ENCODE assay signal across 8 cellular contexts in the genomic region with DNA sequence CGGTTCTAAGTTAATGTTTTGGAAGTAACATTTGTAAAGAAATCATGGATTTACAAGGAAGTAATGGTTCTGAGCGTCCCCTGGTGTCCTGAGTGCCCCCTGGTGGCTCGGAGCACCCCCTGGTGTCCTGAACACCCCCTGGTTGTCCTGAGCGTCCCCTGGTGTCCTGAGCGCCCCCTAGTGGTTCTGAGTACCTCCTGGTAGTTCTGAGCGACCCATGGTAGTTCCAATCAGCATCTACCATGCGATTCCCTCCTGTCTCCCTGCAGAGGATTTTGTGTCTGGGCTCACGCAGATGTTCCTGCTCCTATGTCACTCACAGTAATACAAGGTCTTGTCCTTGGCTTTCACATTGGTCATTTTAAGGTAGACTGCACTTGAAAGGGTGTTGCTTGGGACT.
DNase-seq lines count a peak whose midpoint lies in the region; ATAC-seq, FAIRE-seq and TF ChIP-seq lines count a peak whose summit lies in the region.
"Had no signal": no experiment of that assay in that cellular context is flagged by ENCODE, and none has a peak within 500 bp of the region (broad histone marks: within the 10 kb centered on the region; RNA-seq: fewer than 3 reads in every experiment).

No MANE protein-coding gene starts in this region.

- no peaks in the 10 kb centered on the region for H3K36me3 Mint-ChIP-seq in T-helper 17 cell (ENCODE audit: low read depth)
- H3K36me3 Mint-ChIP-seq in stimulated activated memory B cell treated with anti-CD40 and anti-IgM and Interleukin-4, amounts not matched to agents 10 μg/mL and 1 μg/mL and 100 μg/mL, for 72 hours: no peaks in the 10 kb centered on the region

- H3K27ac ChIP-seq in HUES48 (ENCODE audit: low read depth, low read length) (no peak overlapping the region), H1 (ENCODE audit: low read depth, low read length) (no peak overlapping the region)

- H3K9me3 ChIP-seq in HUES48 (ENCODE audit: control insufficient read depth, insufficient read depth, low read length): peaks cover 88% of the 10 kb centered on the region
- no peaks in the 10 kb centered on the region for H3K9me3 ChIP-seq in T-helper 17 cell (ENCODE audit: control insufficient read depth, low read length, poor library complexity, severe bottlenecking)
- peaks cover 57 to 63% of the 10 kb centered on the region in 2 experiments for H3K9me3 ChIP-seq in H1 (ENCODE audit: insufficient read depth in 2 of 2, low read depth in 1 of 2, low read length in 1 of 2)

- H3K23ac ChIP-seq in H1 (ENCODE audit: insufficient read length): no peak overlapping the region

- H3K4me1 ChIP-seq in HUES48 (ENCODE audit: control insufficient read depth, insufficient read depth, low read length) (no peaks in the 10 kb centered on the region), H1 (replicated peaks in 1 of 4; ENCODE audit: control insufficient read depth in 3 of 4, insufficient read depth in 4 of 4, low read length in 3 of 4) (no peaks in the 10 kb centered on the region)

- H3K27me3 ChIP-seq in HUES48 (ENCODE audit: control insufficient read depth, insufficient read depth, low read length) (no peaks in the 10 kb centered on the region), H1 (replicated peaks in 1 of 4; ENCODE audit: control insufficient read depth in 3 of 4, extremely low read depth in 1 of 4, insufficient read depth in 3 of 4, low read length in 3 of 4) (no peaks in the 10 kb centered on the region)

- H4K91ac ChIP-seq in H1 (replicated peaks; ENCODE audit: insufficient read length, low read length): no peak overlapping the region

- no peak for TF ChIP-seq POLR2A in H1 (IDR thresholded peaks at IDR 0.05; ENCODE audit: control extremely low read depth in 1 of 2, low read depth in 2 of 2, low read length in 2 of 2)

- no peak overlapping the region for H3K4me2 ChIP-seq in H1 (ENCODE audit: insufficient read depth in 1 of 2, low read depth in 2 of 2, low read length in 2 of 2)

- H4K5ac ChIP-seq in H1 (ENCODE audit: insufficient read length, low read depth, low read length): no peak overlapping the region

- no peaks in the 10 kb centered on the region for H3K79me2 ChIP-seq in H1 (ENCODE audit: control insufficient read depth in 1 of 2, insufficient read depth in 2 of 2, low read length in 2 of 2)

- 69% methylated on average over 8 of the region's 8 CpGs; no CpG with 5 or more reads in 1 of the 2 experiments for WGBS in H1 (ENCODE audit: extremely low coverage in 1 of 2, insufficient coverage in 1 of 2, insufficient read length in 1 of 2, insufficient replicate concordance in 2 of 2, low coverage in 1 of 2, low lambda C conversion rate in 2 of 2, missing lambda C conversion rate in 1 of 2), 2 experiments

- no peaks in the 10 kb centered on the region for H3K79me1 ChIP-seq in H1 (ENCODE audit: low read depth, low read length)

- POLR2A ChIA-PET in H1 (lab: Charles Lee; ENCODE audit: partially characterized antibody): no interaction called here

- CTCF ChIA-PET in H1 (lab: Charles Lee; ENCODE audit: partially characterized antibody): interaction anchor here (1.1 kb wide), 1 partner anchor 201 kb away, joined by 3 read pairs; no protein-coding TSS in a partner anchor

- no peak for TF ChIP-seq EP300 in H1 (IDR thresholded peaks at IDR 0.05; ENCODE audit: borderline replicate concordance in 1 of 2, low read depth in 2 of 2, low read length in 2 of 2)

- no peak overlapping the region for H2AK5ac ChIP-seq in H1 (ENCODE audit: low read depth, low read length)

- H3K36me3 ChIP-seq in HUES48 (ENCODE audit: control insufficient read depth, insufficient read depth, low read length) (no peaks in the 10 kb centered on the region), H1 (ENCODE audit: control insufficient read depth in 2 of 4, insufficient read depth in 4 of 4, low read length in 3 of 4) (no peaks in the 10 kb centered on the region)

- no peaks in the 10 kb centered on the region for H4K20me1 ChIP-seq in H1 (replicated peaks in 1 of 2; ENCODE audit: control insufficient read depth in 1 of 2, insufficient read depth in 2 of 2, low read length in 2 of 2)

- peak overlapping the region; percentile 2; the same call in 1 of the 2 replicates for H3K4me3 ChIP-seq in HUES48 (ENCODE audit: low read depth, low read length)
- no peak overlapping the region for H3K4me3 ChIP-seq in H1 (ENCODE audit: extremely low read depth in 1 of 4, insufficient read depth in 2 of 4, low read depth in 3 of 4, low read length in 4 of 4)

- H3K9ac ChIP-seq in HUES48 (ENCODE audit: low read depth, low read length): no peak overlapping the region
- H3K9ac ChIP-seq in H1 (replicated peaks in 1 of 4; ENCODE audit: extremely low read depth in 1 of 4, low read depth in 3 of 4, low read length in 3 of 4): no peak overlapping the region

- no peak overlapping the region for H3K27ac Mint-ChIP-seq in T-helper 17 cell
- no peak overlapping the region for H3K27ac Mint-ChIP-seq in stimulated activated memory B cell treated with anti-CD40 and anti-IgM and Interleukin-4, amounts not matched to agents 10 μg/mL and 1 μg/mL and 100 μg/mL, for 72 hours
- H3K27ac Mint-ChIP-seq: T-helper 1 cell treated with Interleukin-12 subunit alpha and Interleukin-12 subunit beta and Interleukin-4 antibody, amounts not matched to agents 30 μg/mL and 1 μg/mL, for 36 hours had no signal

- no peak overlapping the region for H3K14ac ChIP-seq in H1 (ENCODE audit: insufficient read length)

- H4K8ac ChIP-seq in H1 (ENCODE audit: extremely low read depth, insufficient read depth, low read length): no peak overlapping the region

- no peaks in the 10 kb centered on the region for H3K4me1 Mint-ChIP-seq in T-helper 17 cell
- peaks cover 9% of the 10 kb centered on the region for H3K4me1 Mint-ChIP-seq in stimulated activated memory B cell treated with anti-CD40 and anti-IgM and Interleukin-4, amounts not matched to agents 10 μg/mL and 1 μg/mL and 100 μg/mL, for 72 hours

- peak; percentile 70 for ATAC-seq in GM18498 (IDR thresholded peaks at IDR 0.05; ENCODE audit: unreplicated experiment)
- peak; percentile 47 for ATAC-seq in T-helper 17 cell
- ATAC-seq in stimulated activated memory B cell treated with anti-CD40 and anti-IgM and Interleukin-4, amounts not matched to agents 10 μg/mL and 1 μg/mL and 100 μg/mL, for 72 hours: peak; percentile 69
- no peak for ATAC-seq in omental fat pad (ENCODE audit: low FRiP score)

- no peak overlapping the region for H3K18ac ChIP-seq in H1 (ENCODE audit: extremely low read depth, low read length)

- no peak for DNase-seq in T-helper 17 cell
- peak in 1 of 2 experiments; percentile 42 for DNase-seq in H1 (ENCODE audit: low read depth in 1 of 2, low spot score in 2 of 2)
- DNase-seq in omental fat pad (ENCODE audit: low spot score): no peak
- DNase-seq in NCI-H2081 (lab: John Stamatoyannopoulos, UW): no peak

- H3K56ac ChIP-seq in H1 (replicated peaks; ENCODE audit: insufficient read length, low read depth, low read length): no peak overlapping the region

- no peak overlapping the region for H3K4ac ChIP-seq in H1 (replicated peaks; ENCODE audit: insufficient read length, low read depth, low read length)

- H2BK20ac ChIP-seq in H1 (ENCODE audit: low read length): no peak overlapping the region

- no peak overlapping the region for H3K4me3 Mint-ChIP-seq in T-helper 17 cell
- H3K4me3 Mint-ChIP-seq in stimulated activated memory B cell treated with anti-CD40 and anti-IgM and Interleukin-4, amounts not matched to agents 10 μg/mL and 1 μg/mL and 100 μg/mL, for 72 hours: no peak overlapping the region
- H3K4me3 Mint-ChIP-seq: T-helper 1 cell treated with Interleukin-12 subunit alpha and Interleukin-12 subunit beta and Interleukin-4 antibody, amounts not matched to agents 30 μg/mL and 1 μg/mL, for 36 hours had no signal

- peaks cover 18% of the 10 kb centered on the region for H3K27me3 Mint-ChIP-seq in T-helper 17 cell
- H3K27me3 Mint-ChIP-seq in stimulated activated memory B cell treated with anti-CD40 and anti-IgM and Interleukin-4, amounts not matched to agents 10 μg/mL and 1 μg/mL and 100 μg/mL, for 72 hours: peaks cover 29% of the 10 kb centered on the region

- no peak overlapping the region for H2BK15ac ChIP-seq in H1 (ENCODE audit: low read length)

- TF ChIP-seq CTCF in H1 (IDR thresholded peaks at IDR 0.05; ENCODE audit: control extremely low read depth in 1 of 3, insufficient read depth in 1 of 3, low read depth in 1 of 3, low read length in 3 of 3) (peak; percentile 3 to 31 (median 4); a peak in 3 of 4 replicates), omental fat pad (IDR thresholded peaks at IDR 0.05) (no peak)

- no peak for TF ChIP-seq RAD21 in H1 (IDR thresholded peaks at IDR 0.05 in 1 of 2, conservative IDR thresholded peaks at IDR 0.05 in 1 of 2; ENCODE audit: low read depth in 2 of 2, low read length in 2 of 2)

- no peaks in the 10 kb centered on the region for H3K9me3 Mint-ChIP-seq in stimulated activated memory B cell treated with anti-CD40 and anti-IgM and Interleukin-4, amounts not matched to agents 10 μg/mL and 1 μg/mL and 100 μg/mL, for 72 hours
- H3K9me3 Mint-ChIP-seq: T-helper 1 cell treated with Interleukin-12 subunit alpha and Interleukin-12 subunit beta and Interleukin-4 antibody, amounts not matched to agents 30 μg/mL and 1 μg/mL, for 36 hours had no signal

- no peaks in the 10 kb centered on the region for H3K23me2 ChIP-seq in H1 (ENCODE audit: low read depth, low read length)

- no peak overlapping the region for H2BK120ac ChIP-seq in H1 (replicated peaks; ENCODE audit: low read depth, low read length)

- FAIRE-seq in H1 (lab: Jason Lieb, UNC): no peak

- no peak overlapping the region for H2BK5ac ChIP-seq in H1 (ENCODE audit: low read depth, low read length)

- H2BK12ac ChIP-seq in H1 (ENCODE audit: low read depth, low read length): no peak overlapping the region

- H2AFZ ChIP-seq in H1 (ENCODE audit: low read length): no peak overlapping the region

TF ChIP-seq in H1, 55 proteins besides CTCF, POLR2A, EP300 and RAD21 (continues in another document):
- TF ChIP-seq TCF12 (IDR thresholded peaks at IDR 0.05; ENCODE audit: low read depth, low read length) (no peak), EGR1 (IDR thresholded peaks at IDR 0.05; ENCODE audit: borderline replicate concordance, low read depth, low read length) (no peak), GTF2F1 (IDR thresholded peaks at IDR 0.05; ENCODE audit: borderline replicate concordance, low read depth, low read length) (no peak), CREB1 (IDR thresholded peaks at IDR 0.05) (no peak), BRCA1 (IDR thresholded peaks at IDR 0.05; ENCODE audit: low read depth, low read length) (no peak), FOSL1 (IDR thresholded peaks at IDR 0.05; ENCODE audit: insufficient read depth, low read depth, low read length) (no peak), SIRT6 (IDR thresholded peaks at IDR 0.05; ENCODE audit: low read length) (no peak), SUZ12 (IDR thresholded peaks at IDR 0.05; ENCODE audit: low read length) (no peak), TAF1 (IDR thresholded peaks at IDR 0.05; ENCODE audit: low read depth, low read length) (no peak), TAF7 (optimal IDR thresholded peaks at IDR 0.05; ENCODE audit: borderline replicate concordance, low read depth, low read length) (no peak), CTBP2 (IDR thresholded peaks at IDR 0.05; ENCODE audit: borderline replicate concordance, insufficient read depth, insufficient read length, low read length) (no peak)

Comparison
In these comparisons a context has a peak if more than half of its experiments do, and no peak if none do; other contexts are left out.
1. CTCF ChIP-seq: peak in H1 (3 of 3); none in omental fat pad (0 of 3).